In genomic region chr9:93154293-93154903, GRCh38 we compare ENCODE assay signal across 8 cellular contexts. TPM values are rescaled to one million over a fixed set of nuclear protein-coding genes. Genes with fewer than 3 reads are reported as not detected.
DNase-seq lines count a peak whose midpoint lies in the region; ATAC-seq and TF ChIP-seq lines count a peak whose summit lies in the region.

No MANE protein-coding gene starts in this region.

- no peak overlapping the region for H3K27ac Mint-ChIP-seq in activated naive CD8-positive, alpha-beta T cell treated with anti-CD3 and anti-CD28 coated beads for 36 hours

- H3K27ac ChIP-seq in AG04450 (ENCODE audit: low read depth, low read length): no peak overlapping the region

- POLR2A ChIA-PET in AG04450 (lab: Yijun Ruan, JAX): no interaction called here

- H3K4me1 Mint-ChIP-seq in activated naive CD8-positive, alpha-beta T cell treated with anti-CD3 and anti-CD28 coated beads for 36 hours: peaks cover 8% of the 10 kb centered on the region

- H3K27me3 ChIP-seq in AG04450 (ENCODE audit: control insufficient read depth, insufficient read depth, low read length): peaks cover 2% of the 10 kb centered on the region

- H3K4me3 ChIP-seq in AG04450 (ENCODE audit: low read depth, low read length): no peak overlapping the region

- ATAC-seq in GM19035 (IDR thresholded peaks at IDR 0.05; ENCODE audit: unreplicated experiment): no peak

- peaks cover 4% of the 10 kb centered on the region; the same call in 1 of the 2 replicates for H3K9me3 ChIP-seq in AG04450 (ENCODE audit: control insufficient read depth, insufficient read depth, low read length)

- no peaks in the 10 kb centered on the region for H3K36me3 Mint-ChIP-seq in activated naive CD8-positive, alpha-beta T cell treated with anti-CD3 and anti-CD28 coated beads for 36 hours

- CTCF ChIA-PET in AG04450 (lab: Charles Lee): interaction anchor here (0.6 to 1.0 kb wide), 9 partner anchors 12 to 1285 kb away, joined by 3 to 6 read pairs (median 4); no protein-coding TSS in a partner anchor

- H3K27me3 Mint-ChIP-seq in activated naive CD8-positive, alpha-beta T cell treated with anti-CD3 and anti-CD28 coated beads for 36 hours: no peaks in the 10 kb centered on the region

- H3K4me3 Mint-ChIP-seq in activated naive CD8-positive, alpha-beta T cell treated with anti-CD3 and anti-CD28 coated beads for 36 hours: no peak overlapping the region

- DNase-seq in AG04450 (ENCODE audit: low read depth, low spot score) (no peak), EH (ENCODE audit: low read depth) (peak; percentile 26), NCI-H2227 (lab: John Stamatoyannopoulos, UW; ENCODE audit: unreplicated experiment) (peak; percentile 38), left kidney (ENCODE audit: low read depth, low spot score) (peak; percentile 80), middle frontal gyrus (ENCODE audit: extremely low spot score, low spot score) (no peak), GM19238 (ENCODE audit: insufficient read length, low spot score) (no peak)
- DNase-seq in activated naive CD8-positive, alpha-beta T cell treated with anti-CD3 and anti-CD28 coated beads for 36 hours: peak; percentile 36

- H3K9me3 Mint-ChIP-seq in activated naive CD8-positive, alpha-beta T cell treated with anti-CD3 and anti-CD28 coated beads for 36 hours: no peaks in the 10 kb centered on the region

- peak; percentile 51 for TF ChIP-seq CTCF in AG04450 (IDR thresholded peaks at IDR 0.05; ENCODE audit: low read depth, low read length)

RNA-seq across cellular contexts. Expression of gene NINJ1, which starts 20.3 kb away (rescaled TPM):
- 26.8 and 47.4 TPM in 2 replicates for polyA plus RNA-seq in AG04450 (2011; rRNA removed)
- polyA minus RNA-seq in AG04450 (2011; rRNA and poly(A)+ RNA removed): 13.9 and 21.1 TPM in 2 replicates
- total RNA-seq in activated naive CD8-positive, alpha-beta T cell treated with anti-CD3 and anti-CD28 coated beads for 36 hours: 10 to 100 TPM; 74.9 to 77.8 TPM

RNA-seq across cellular contexts. Expression of gene WNK2, which starts 29.5 kb away (rescaled TPM):
- not detected in 2 replicates for polyA plus RNA-seq in AG04450 (2011; rRNA removed)
- polyA minus RNA-seq in AG04450 (2011; rRNA and poly(A)+ RNA removed): not detected in 2 replicates
- total RNA-seq in activated naive CD8-positive, alpha-beta T cell treated with anti-CD3 and anti-CD28 coated beads for 36 hours: under 1 TPM; 0.88 to 0.89 TPM

RNA-seq across cellular contexts. Expression of gene CARD19, which starts 58.4 kb away (rescaled TPM):
- polyA plus RNA-seq in AG04450 (2011; rRNA removed): 25.2 and 42.6 TPM in 2 replicates
- polyA minus RNA-seq in AG04450 (2011; rRNA and poly(A)+ RNA removed): 18.1 and 31.7 TPM in 2 replicates
- 10 to 100 TPM; 36.5 to 38.6 TPM for total RNA-seq in activated naive CD8-positive, alpha-beta T cell treated with anti-CD3 and anti-CD28 coated beads for 36 hours

Comparison
In these comparisons a context has a peak if more than half of its experiments do, and no peak if none do; other contexts are left out.
1. DNase-seq: peak in EH (single experiment), NCI-H2227 (single experiment), activated naive CD8-positive, alpha-beta T cell treated with anti-CD3 and anti-CD28 coated beads for 36 hours (single experiment) and left kidney (single experiment); none in AG04450 (single experiment), middle frontal gyrus (single experiment) and GM19238 (single experiment).